1 cellular context compared by ENCODE assay signal in the genomic region with DNA sequence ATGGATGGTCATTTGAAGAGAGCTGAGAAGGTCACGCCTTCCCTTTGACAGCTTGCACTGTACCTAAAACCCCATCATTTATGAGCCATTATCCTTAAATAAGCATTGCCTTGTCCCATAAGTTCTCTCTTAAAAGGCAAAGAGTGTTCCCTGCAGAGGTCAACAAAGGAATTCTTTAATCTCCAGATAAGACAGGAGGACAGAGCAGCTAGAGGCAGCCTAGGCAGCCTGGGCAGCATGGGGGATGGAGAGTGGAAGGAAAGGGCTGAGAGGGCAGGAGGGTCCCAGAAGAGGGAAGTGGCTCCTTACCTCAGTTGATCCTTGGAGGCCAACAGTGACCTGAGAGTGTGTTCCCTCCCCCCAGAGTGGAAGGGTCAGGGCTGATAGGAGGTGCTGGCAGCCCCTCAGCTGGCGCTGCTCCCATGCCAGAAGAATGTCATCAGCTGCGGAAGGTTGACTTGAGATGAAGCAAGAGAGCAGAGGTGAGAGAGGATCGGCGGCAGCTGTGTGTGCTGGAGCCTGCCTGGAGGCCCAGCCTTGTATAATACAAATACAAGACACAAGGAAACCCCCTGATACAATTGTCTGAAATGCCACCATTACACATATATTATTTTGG.
TF ChIP-seq lines count a peak whose summit lies in the region.

No MANE protein-coding gene starts in this region.

TF ChIP-seq in HepG2, 621 proteins besides CTCF, POLR2A, EP300 and RAD21 (continued from another document):
- TF ChIP-seq CEBPB (IDR thresholded peaks at IDR 0.05; ENCODE audit: borderline replicate concordance, low read depth, low read length): peak; percentile 79; the same call in 1 of the 2 replicates
- TF ChIP-seq ZNF792 (CRISPR knock-in tag; IDR thresholded peaks at IDR 0.05): no peak
- no peak for TF ChIP-seq SUZ12 (IDR thresholded peaks at IDR 0.05; ENCODE audit: low read depth, low read length)
- peak; percentile 34; the same call in 1 of the 2 replicates for TF ChIP-seq HNF4A (CRISPR knock-in tag; IDR thresholded peaks at IDR 0.05)
- TF ChIP-seq ZNF329 (CRISPR knock-in tag; IDR thresholded peaks at IDR 0.05; ENCODE audit: low read depth): no peak
- TF ChIP-seq NFYB (CRISPR knock-in tag; IDR thresholded peaks at IDR 0.05): no peak
- TF ChIP-seq FOXC1 (CRISPR knock-in tag; IDR thresholded peaks at IDR 0.05; ENCODE audit: borderline replicate concordance): no peak
- TF ChIP-seq NR2F6 (IDR thresholded peaks at IDR 0.05): peak; percentile 61; the same call in 1 of the 2 replicates
- TF ChIP-seq NR2F6 (CRISPR knock-in tag; IDR thresholded peaks at IDR 0.05): peak; percentile 42; the same call in 1 of the 2 replicates
- TF ChIP-seq ESRRA (CRISPR knock-in tag; IDR thresholded peaks at IDR 0.05; ENCODE audit: low read depth): no peak
- no peak for TF ChIP-seq EZH2 (conservative IDR thresholded peaks at IDR 0.05; ENCODE audit: low read depth, low read length)
- no peak for TF ChIP-seq NFKBIZ (CRISPR knock-in tag; IDR thresholded peaks at IDR 0.05)
- TF ChIP-seq RELA (CRISPR knock-in tag; IDR thresholded peaks at IDR 0.05): no peak
- no peak for TF ChIP-seq FOXA1 (IDR thresholded peaks at IDR 0.05)
- TF ChIP-seq FOXA1 (CRISPR knock-in tag; IDR thresholded peaks at IDR 0.05): peak; percentile 29; the same call in 1 of the 2 replicates
- TF ChIP-seq, protein P1, sequence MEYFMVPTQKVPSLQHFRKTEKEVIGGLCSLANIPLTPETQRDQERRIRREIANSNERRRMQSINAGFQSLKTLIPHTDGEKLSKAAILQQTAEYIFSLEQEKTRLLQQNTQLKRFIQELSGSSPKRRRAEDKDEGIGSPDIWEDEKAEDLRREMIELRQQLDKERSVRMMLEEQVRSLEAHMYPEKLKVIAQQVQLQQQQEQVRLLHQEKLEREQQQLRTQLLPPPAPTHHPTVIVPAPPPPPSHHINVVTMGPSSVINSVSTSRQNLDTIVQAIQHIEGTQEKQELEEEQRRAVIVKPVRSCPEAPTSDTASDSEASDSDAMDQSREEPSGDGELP (IDR thresholded peaks at IDR 0.05; ENCODE audit: borderline replicate concordance, low read depth): peak; percentile 79; the same call in 1 of the 2 replicates
- no peak for TF ChIP-seq NFE2 (CRISPR knock-in tag; IDR thresholded peaks at IDR 0.05)
- no peak for TF ChIP-seq IRF2 (CRISPR knock-in tag; IDR thresholded peaks at IDR 0.05)
- TF ChIP-seq ZNF326 (CRISPR knock-in tag; IDR thresholded peaks at IDR 0.05; ENCODE audit: borderline replicate concordance): no peak
- no peak for TF ChIP-seq MTA3 (CRISPR knock-in tag; IDR thresholded peaks at IDR 0.05)
- TF ChIP-seq, protein P2, sequence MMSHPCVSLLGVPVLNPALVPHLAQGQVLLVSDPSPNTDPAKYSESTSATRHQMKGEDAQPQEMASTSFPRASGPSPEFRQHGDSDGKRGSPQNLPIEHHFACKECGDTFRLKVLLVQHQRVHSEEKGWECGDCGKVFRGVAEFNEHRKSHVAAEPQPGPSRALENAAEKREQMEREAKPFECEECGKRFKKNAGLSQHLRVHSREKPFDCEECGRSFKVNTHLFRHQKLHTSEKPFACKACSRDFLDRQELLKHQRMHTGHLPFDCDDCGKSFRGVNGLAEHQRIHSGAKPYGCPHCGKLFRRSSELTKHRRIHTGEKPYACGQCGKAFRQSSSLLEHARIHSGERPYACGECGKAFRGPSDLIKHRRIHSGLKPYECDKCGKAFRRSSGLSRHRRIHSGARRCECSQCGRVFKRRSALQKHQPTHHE (CRISPR knock-in tag; IDR thresholded peaks at IDR 0.05; ENCODE audit: borderline replicate concordance): no peak
- TF ChIP-seq DPF2 (CRISPR knock-in tag; IDR thresholded peaks at IDR 0.05; ENCODE audit: borderline replicate concordance, low read depth): peak; percentile 36; the same call in 1 of the 2 replicates
- TF ChIP-seq, protein P3, sequence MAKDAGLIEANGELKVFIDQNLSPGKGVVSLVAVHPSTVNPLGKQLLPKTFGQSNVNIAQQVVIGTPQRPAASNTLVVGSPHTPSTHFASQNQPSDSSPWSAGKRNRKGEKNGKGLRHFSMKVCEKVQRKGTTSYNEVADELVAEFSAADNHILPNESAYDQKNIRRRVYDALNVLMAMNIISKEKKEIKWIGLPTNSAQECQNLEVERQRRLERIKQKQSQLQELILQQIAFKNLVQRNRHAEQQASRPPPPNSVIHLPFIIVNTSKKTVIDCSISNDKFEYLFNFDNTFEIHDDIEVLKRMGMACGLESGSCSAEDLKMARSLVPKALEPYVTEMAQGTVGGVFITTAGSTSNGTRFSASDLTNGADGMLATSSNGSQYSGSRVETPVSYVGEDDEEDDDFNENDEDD (CRISPR knock-in tag; IDR thresholded peaks at IDR 0.05; ENCODE audit: borderline replicate concordance): no peak
- no peak for TF ChIP-seq ZNF569 (CRISPR knock-in tag; IDR thresholded peaks at IDR 0.05; ENCODE audit: borderline replicate concordance)
- TF ChIP-seq, protein P4, sequence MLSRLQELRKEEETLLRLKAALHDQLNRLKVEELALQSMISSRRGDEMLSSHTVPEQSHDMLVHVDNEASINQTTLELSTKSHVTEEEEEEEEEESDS (CRISPR knock-in tag; IDR thresholded peaks at IDR 0.05; ENCODE audit: borderline replicate concordance): no peak
- TF ChIP-seq, protein P5, sequence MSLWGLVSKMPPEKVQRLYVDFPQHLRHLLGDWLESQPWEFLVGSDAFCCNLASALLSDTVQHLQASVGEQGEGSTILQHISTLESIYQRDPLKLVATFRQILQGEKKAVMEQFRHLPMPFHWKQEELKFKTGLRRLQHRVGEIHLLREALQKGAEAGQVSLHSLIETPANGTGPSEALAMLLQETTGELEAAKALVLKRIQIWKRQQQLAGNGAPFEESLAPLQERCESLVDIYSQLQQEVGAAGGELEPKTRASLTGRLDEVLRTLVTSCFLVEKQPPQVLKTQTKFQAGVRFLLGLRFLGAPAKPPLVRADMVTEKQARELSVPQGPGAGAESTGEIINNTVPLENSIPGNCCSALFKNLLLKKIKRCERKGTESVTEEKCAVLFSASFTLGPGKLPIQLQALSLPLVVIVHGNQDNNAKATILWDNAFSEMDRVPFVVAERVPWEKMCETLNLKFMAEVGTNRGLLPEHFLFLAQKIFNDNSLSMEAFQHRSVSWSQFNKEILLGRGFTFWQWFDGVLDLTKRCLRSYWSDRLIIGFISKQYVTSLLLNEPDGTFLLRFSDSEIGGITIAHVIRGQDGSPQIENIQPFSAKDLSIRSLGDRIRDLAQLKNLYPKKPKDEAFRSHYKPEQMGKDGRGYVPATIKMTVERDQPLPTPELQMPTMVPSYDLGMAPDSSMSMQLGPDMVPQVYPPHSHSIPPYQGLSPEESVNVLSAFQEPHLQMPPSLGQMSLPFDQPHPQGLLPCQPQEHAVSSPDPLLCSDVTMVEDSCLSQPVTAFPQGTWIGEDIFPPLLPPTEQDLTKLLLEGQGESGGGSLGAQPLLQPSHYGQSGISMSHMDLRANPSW (CRISPR knock-in tag; IDR thresholded peaks at IDR 0.05; ENCODE audit: borderline replicate concordance): no peak
- TF ChIP-seq KLF16 (CRISPR knock-in tag; IDR thresholded peaks at IDR 0.05): no peak
- TF ChIP-seq, protein P6, sequence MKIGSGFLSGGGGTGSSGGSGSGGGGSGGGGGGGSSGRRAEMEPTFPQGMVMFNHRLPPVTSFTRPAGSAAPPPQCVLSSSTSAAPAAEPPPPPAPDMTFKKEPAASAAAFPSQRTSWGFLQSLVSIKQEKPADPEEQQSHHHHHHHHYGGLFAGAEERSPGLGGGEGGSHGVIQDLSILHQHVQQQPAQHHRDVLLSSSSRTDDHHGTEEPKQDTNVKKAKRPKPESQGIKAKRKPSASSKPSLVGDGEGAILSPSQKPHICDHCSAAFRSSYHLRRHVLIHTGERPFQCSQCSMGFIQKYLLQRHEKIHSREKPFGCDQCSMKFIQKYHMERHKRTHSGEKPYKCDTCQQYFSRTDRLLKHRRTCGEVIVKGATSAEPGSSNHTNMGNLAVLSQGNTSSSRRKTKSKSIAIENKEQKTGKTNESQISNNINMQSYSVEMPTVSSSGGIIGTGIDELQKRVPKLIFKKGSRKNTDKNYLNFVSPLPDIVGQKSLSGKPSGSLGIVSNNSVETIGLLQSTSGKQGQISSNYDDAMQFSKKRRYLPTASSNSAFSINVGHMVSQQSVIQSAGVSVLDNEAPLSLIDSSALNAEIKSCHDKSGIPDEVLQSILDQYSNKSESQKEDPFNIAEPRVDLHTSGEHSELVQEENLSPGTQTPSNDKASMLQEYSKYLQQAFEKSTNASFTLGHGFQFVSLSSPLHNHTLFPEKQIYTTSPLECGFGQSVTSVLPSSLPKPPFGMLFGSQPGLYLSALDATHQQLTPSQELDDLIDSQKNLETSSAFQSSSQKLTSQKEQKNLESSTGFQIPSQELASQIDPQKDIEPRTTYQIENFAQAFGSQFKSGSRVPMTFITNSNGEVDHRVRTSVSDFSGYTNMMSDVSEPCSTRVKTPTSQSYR (CRISPR knock-in tag; IDR thresholded peaks at IDR 0.05; ENCODE audit: borderline replicate concordance): peak; percentile 39
- TF ChIP-seq ZNF567 (CRISPR knock-in tag; IDR thresholded peaks at IDR 0.05; ENCODE audit: borderline replicate concordance): peak; percentile 44; the same call in 1 of the 2 replicates
- TF ChIP-seq RFXAP (CRISPR knock-in tag; IDR thresholded peaks at IDR 0.05; ENCODE audit: borderline replicate concordance): no peak
- TF ChIP-seq, protein P7, sequence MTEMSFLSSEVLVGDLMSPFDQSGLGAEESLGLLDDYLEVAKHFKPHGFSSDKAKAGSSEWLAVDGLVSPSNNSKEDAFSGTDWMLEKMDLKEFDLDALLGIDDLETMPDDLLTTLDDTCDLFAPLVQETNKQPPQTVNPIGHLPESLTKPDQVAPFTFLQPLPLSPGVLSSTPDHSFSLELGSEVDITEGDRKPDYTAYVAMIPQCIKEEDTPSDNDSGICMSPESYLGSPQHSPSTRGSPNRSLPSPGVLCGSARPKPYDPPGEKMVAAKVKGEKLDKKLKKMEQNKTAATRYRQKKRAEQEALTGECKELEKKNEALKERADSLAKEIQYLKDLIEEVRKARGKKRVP (CRISPR knock-in tag; IDR thresholded peaks at IDR 0.05): peak in 1 of 2 experiments; percentile 54; a peak in 1 of 4 replicates
- no peak for TF ChIP-seq ZNF572 (CRISPR knock-in tag; IDR thresholded peaks at IDR 0.05)
- TF ChIP-seq PAWR (CRISPR knock-in tag; IDR thresholded peaks at IDR 0.05; ENCODE audit: borderline replicate concordance): no peak
- 0 out of 2 replicates have a peak, but pooled peaks have one; percentile 14 for TF ChIP-seq GABPB1 (CRISPR knock-in tag; IDR thresholded peaks at IDR 0.05)
- TF ChIP-seq MAZ (IDR thresholded peaks at IDR 0.05; ENCODE audit: borderline replicate concordance, low read depth, low read length): no peak
- no peak for TF ChIP-seq MAZ (CRISPR knock-in tag; IDR thresholded peaks at IDR 0.05; ENCODE audit: low read depth)
- TF ChIP-seq, protein P8, sequence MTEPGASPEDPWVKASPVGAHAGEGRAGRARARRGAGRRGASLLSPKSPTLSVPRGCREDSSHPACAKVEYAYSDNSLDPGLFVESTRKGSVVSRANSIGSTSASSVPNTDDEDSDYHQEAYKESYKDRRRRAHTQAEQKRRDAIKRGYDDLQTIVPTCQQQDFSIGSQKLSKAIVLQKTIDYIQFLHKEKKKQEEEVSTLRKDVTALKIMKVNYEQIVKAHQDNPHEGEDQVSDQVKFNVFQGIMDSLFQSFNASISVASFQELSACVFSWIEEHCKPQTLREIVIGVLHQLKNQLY (CRISPR knock-in tag; IDR thresholded peaks at IDR 0.05): no peak
- TF ChIP-seq SNAI1 (CRISPR knock-in tag; IDR thresholded peaks at IDR 0.05; ENCODE audit: borderline replicate concordance): no peak
